ENCODE assay signal across 18 cellular contexts in genomic region chr5:132291026-132291425, GRCh38. TPM values are rescaled to one million over a fixed set of nuclear protein-coding genes. Genes with fewer than 3 reads are reported as not detected.
DNase-seq lines count a peak whose midpoint lies in the region; ATAC-seq and TF ChIP-seq lines count a peak whose summit lies in the region.
"Had no signal": no experiment of that assay in that cellular context is flagged by ENCODE, and none has a peak within 500 bp of the region (broad histone marks: within the 10 kb centered on the region; RNA-seq: fewer than 3 reads in every experiment).

No MANE protein-coding gene starts in this region.

- H3K9me3 ChIP-seq in MM.1S (replicated peaks; ENCODE audit: insufficient read depth, low read length) (no peaks in the 10 kb centered on the region), OCI-LY3 (ENCODE audit: insufficient read depth, low read length) (no peaks in the 10 kb centered on the region), gastroesophageal sphincter (no peaks in the 10 kb centered on the region)
- H3K9me3 ChIP-seq: BE2C, HAP-1 had no signal

- no peaks in the 10 kb centered on the region for H4K20me1 ChIP-seq in MM.1S (ENCODE audit: insufficient read depth, low read length)
- H4K20me1 ChIP-seq in OCI-LY3 (ENCODE audit: insufficient read depth, low read length) = no peaks in the 10 kb centered on the region

- H3K9ac ChIP-seq in MM.1S (ENCODE audit: low read length) = no peak overlapping the region
- no peak overlapping the region for H3K9ac ChIP-seq in OCI-LY3 (ENCODE audit: low read length)

- H2AFZ ChIP-seq in MM.1S (ENCODE audit: low read length) = no peak overlapping the region
- no peak overlapping the region for H2AFZ ChIP-seq in OCI-LY3 (ENCODE audit: low read depth, low read length)

- no peaks in the 10 kb centered on the region for H3K9me2 ChIP-seq in MM.1S (replicated peaks; ENCODE audit: insufficient read depth, low read length)

- H3K27ac ChIP-seq in MM.1S (ENCODE audit: low read length) (no peak overlapping the region), OCI-LY3 (ENCODE audit: low read length) (no peak overlapping the region), gastroesophageal sphincter (no peak overlapping the region)

- no peaks in the 10 kb centered on the region for H3K27me3 ChIP-seq in MM.1S (replicated peaks; ENCODE audit: insufficient read depth, low read length)
- no peaks in the 10 kb centered on the region for H3K27me3 ChIP-seq in OCI-LY3 (ENCODE audit: low read depth, low read length)
- H3K27me3 ChIP-seq in gastroesophageal sphincter = no peaks in the 10 kb centered on the region
- H3K27me3 ChIP-seq: BE2C had no signal

- H3K79me2 ChIP-seq in MM.1S (ENCODE audit: low read length) (no peaks in the 10 kb centered on the region), OCI-LY3 (ENCODE audit: low read length) (no peaks in the 10 kb centered on the region)

- 92% methylated on average over 2 of the region's 2 CpGs; no CpG with 5 or more reads in 1 of the 2 donors for WGBS in gastroesophageal sphincter (ENCODE audit: low coverage in 1 of 2), 2 donors

- no peaks in the 10 kb centered on the region for H3K36me3 ChIP-seq in MM.1S (replicated peaks; ENCODE audit: insufficient read depth, low read length)
- no peaks in the 10 kb centered on the region for H3K36me3 ChIP-seq in OCI-LY3 (replicated peaks; ENCODE audit: low read depth, low read length)
- H3K36me3 ChIP-seq in gastroesophageal sphincter = no peaks in the 10 kb centered on the region
- H3K36me3 ChIP-seq: BE2C, HAP-1 had no signal

- peak overlapping the region; percentile 35 for H3K4me2 ChIP-seq in MM.1S (ENCODE audit: low read depth, low read length)
- peak overlapping the region; percentile 0; the same call in 1 of the 2 replicates for H3K4me2 ChIP-seq in OCI-LY3 (ENCODE audit: low read length)

- no peak for TF ChIP-seq EP300 in gastroesophageal sphincter (IDR thresholded peaks at IDR 0.05)

- H3F3A ChIP-seq in MM.1S (ENCODE audit: insufficient read depth, low read length) = peaks cover 7% of the 10 kb centered on the region; the same call in 1 of the 2 replicates

- H3K4me3 ChIP-seq in MM.1S (ENCODE audit: low read length) (no peak overlapping the region), OCI-LY3 (ENCODE audit: low read length) (no peak overlapping the region), gastroesophageal sphincter (no peak overlapping the region)
- H3K4me3 ChIP-seq: HAP-1 had no signal

- no peak for TF ChIP-seq POLR2A in gastroesophageal sphincter (IDR thresholded peaks at IDR 0.05)

- H3K4me1 ChIP-seq in MM.1S (ENCODE audit: low read length) (peaks cover 22% of the 10 kb centered on the region), OCI-LY3 (ENCODE audit: low read length) (peaks cover 9% of the 10 kb centered on the region), gastroesophageal sphincter (peaks cover 0 to 31% (median 4%) of the 10 kb centered on the region in 3 donors)

- TF ChIP-seq CTCF in MM.1S (IDR thresholded peaks at IDR 0.05; ENCODE audit: low read length) (no peak), OCI-LY3 (IDR thresholded peaks at IDR 0.05; ENCODE audit: low read depth, low read length) (no peak), gastroesophageal sphincter (IDR thresholded peaks at IDR 0.05) (no peak)

- ATAC-seq in left lobe of liver (no peak), gastroesophageal sphincter (no peak)

- DNase-seq in MM.1S (peak; percentile 67), left lobe of liver (ENCODE audit: low spot score) (peak; percentile 15), NCI-H2081 (lab: John Stamatoyannopoulos, UW) (no peak), hypothalamus (lab: John Stamatoyannopoulos, UW) (no peak)
- DNase-seq: ACHN; BE2C; C1 segment of cervical spinal cord; CD4-positive, CD25-positive, alpha-beta regulatory T cell; CD8-positive, alpha-beta memory T cell; COR-L47; DMS 273 treated with DMSO at 0.1 percent for 48 hours; DMS53; DND-41; EL had no signal

RNA-seq across cellular contexts. Expression of gene SLC22A4, which starts 3.2 kb away (rescaled TPM):
- total RNA-seq in left lobe of liver (0.20 TPM), gastroesophageal sphincter (1 to 10 TPM in 1 of 4 donors, under 1 TPM in 3; 0.25 to 1.1 (median 0.61) TPM)
- total RNA-seq: CD4-positive, CD25-positive, alpha-beta regulatory T cell; G401 had no signal

RNA-seq across cellular contexts. Expression of gene PDLIM4, which starts 33.5 kb away (rescaled TPM):
- total RNA-seq in left lobe of liver = 0.88 TPM
- total RNA-seq in gastroesophageal sphincter = 100 to 1,000 TPM in 1 of 4 donors, 10 to 100 TPM in 3; 75.0 to 200 (median 92.7) TPM
- total RNA-seq: CD4-positive, CD25-positive, alpha-beta regulatory T cell; G401 had no signal

Comparison
In these comparisons a context has a peak if more than half of its experiments do, and no peak if none do; other contexts are left out.
1. DNase-seq: peak in MM.1S (single experiment) and left lobe of liver (single experiment); none in NCI-H2081 (0 of 2) and hypothalamus (0 of 51).
2. RNA of gene PDLIM4, which starts 33.5 kb away (total RNA-seq): 75.0 to 200 TPM in gastroesophageal sphincter; 0.88 TPM in left lobe of liver (single experiment); every median in the first group is over 10 times any median in the second.